ENCODE assay signal across 27 cellular contexts in the genomic region with DNA sequence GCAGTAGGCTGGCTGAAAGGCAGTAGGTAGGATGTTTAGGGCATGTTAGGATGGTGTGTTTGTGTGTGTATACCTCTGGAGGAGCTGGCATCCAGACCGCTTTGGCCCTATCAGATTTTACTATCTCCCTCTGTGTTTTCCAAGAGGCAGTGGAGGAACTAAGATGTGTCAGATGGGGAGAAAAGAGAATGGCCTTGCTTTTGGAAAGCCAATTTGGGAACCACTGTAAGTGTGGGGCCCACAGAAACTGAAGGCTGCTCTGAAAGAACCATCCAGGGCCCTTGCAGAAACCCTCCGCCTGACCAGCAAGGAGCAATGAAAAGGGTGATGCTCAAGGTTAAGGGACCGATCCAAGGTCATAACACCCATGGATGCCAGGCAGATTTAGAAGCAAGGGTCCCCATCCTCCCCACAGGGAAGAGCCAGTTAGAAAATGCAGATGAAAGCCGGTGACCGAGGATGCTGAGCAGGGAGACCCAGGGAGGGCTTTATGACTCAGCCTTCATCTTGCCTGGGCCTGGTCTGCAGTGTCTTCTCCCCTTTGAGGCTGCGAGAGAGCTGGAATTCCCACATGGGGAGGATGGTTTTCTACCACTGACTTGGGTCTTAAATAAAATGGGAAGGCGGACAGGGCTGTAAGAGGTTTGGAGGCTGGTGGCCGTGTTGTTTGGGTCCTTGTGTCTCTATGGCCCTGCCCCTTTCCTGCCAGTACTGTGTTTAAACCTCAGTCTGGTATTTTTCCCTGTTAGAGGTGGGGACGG.
"Had no signal": no experiment of that assay in that cellular context is flagged by ENCODE, and none has a peak within 500 bp of the region (broad histone marks: within the 10 kb centered on the region; RNA-seq: fewer than 3 reads in every experiment).

No MANE protein-coding gene starts in this region.

- H3K4me3 Mint-ChIP-seq: activated CD4-positive, alpha-beta memory T cell treated with anti-CD3 and anti-CD28 coated beads for 36 hours; activated CD4-positive, alpha-beta T cell treated with anti-CD3 and anti-CD28 coated beads, Interleukin-2, amount 10 ng/mL, durations not matched to agents 24 days and 14 days; activated T-cell treated with anti-CD3 and anti-CD28 coated beads, Interleukin-2, amount 50 U/mL, for 4 hours; activated T-helper 17 cell treated with anti-CD3 and anti-CD28 coated beads, Interleukin-2, amount 50 U/mL, for 72 hours; mesothelial cell of epicardium; naive B cell; stimulated activated memory B cell treated with anti-CD40 and anti-IgM and Interleukin-4, amounts not matched to agents 10 μg/mL and 1 μg/mL and 100 μg/mL, for 72 hours; stimulated activated naive CD8-positive, alpha-beta T cell treated with anti-CD3 and anti-CD28 coated beads, Interleukin-15, amount 100 ng/mL, for 72 hours; T-helper 2 cell treated with Interferon-gamma antibody and Interleukin-4, amounts not matched to agents 5 μg/mL and 100 μg/mL, for 36 hours had no signal

- ATAC-seq: activated CD4-positive, CD25-positive, alpha-beta regulatory T cell treated with anti-CD3 and anti-CD28 coated beads, Interleukin-2, amount 50 U/mL, for 24 hours; activated T-cell treated with anti-CD3 and anti-CD28 coated beads, Interleukin-2, amount 50 U/mL, for 4 hours; activated T-helper 17 cell treated with anti-CD3 and anti-CD28 coated beads, Interleukin-2, amount 50 U/mL, for 72 hours; heart left ventricle; sciatic nerve; stimulated activated memory B cell treated with anti-CD40 and anti-IgM and Interleukin-4, amounts not matched to agents 10 μg/mL and 1 μg/mL and 100 μg/mL, for 72 hours; stimulated activated naive CD8-positive, alpha-beta T cell treated with anti-CD3 and anti-CD28 coated beads, Interleukin-15, amount 100 ng/mL, for 72 hours had no signal

- H3K36me3 ChIP-seq: brain microvascular endothelial cell, heart left ventricle, upper lobe of left lung had no signal

- H3K27me3 ChIP-seq: brain microvascular endothelial cell, heart left ventricle, upper lobe of left lung had no signal

- H3K36me3 Mint-ChIP-seq: activated CD4-positive, alpha-beta memory T cell treated with anti-CD3 and anti-CD28 coated beads for 36 hours; mesothelial cell of epicardium; naive B cell; stimulated activated memory B cell treated with anti-CD40 and anti-IgM and Interleukin-4, amounts not matched to agents 10 μg/mL and 1 μg/mL and 100 μg/mL, for 72 hours had no signal

- H3K4me1 ChIP-seq: upper lobe of left lung had no signal

- DNase-seq: activated CD4-positive, alpha-beta memory T cell treated with anti-CD3 and anti-CD28 coated beads for 36 hours; activated CD4-positive, alpha-beta T cell treated with anti-CD3 and anti-CD28 coated beads, Interleukin-2, amount 10 ng/mL, durations not matched to agents 24 days and 14 days; activated CD8-positive, alpha-beta memory T cell treated with anti-CD3 and anti-CD28 coated beads, Interleukin-2, amount 50 U/mL, for 48 hours; activated gamma-delta T cell treated with Interleukin-2 at 50 U/mL for 16 hours; activated naive CD4-positive, alpha-beta T cell treated with anti-CD3 and anti-CD28 coated beads, Interleukin-2, amount 50 U/mL, for 16 hours; activated T-cell treated with anti-CD3 and anti-CD28 coated beads, Interleukin-2, amount 50 U/mL, for 4 hours; amniotic stem cell; brain microvascular endothelial cell; cortex of kidney; foreskin fibroblast; heart left ventricle; islet precursor cell; naive B cell; posterior cingulate gyrus; stimulated activated CD4-positive, alpha-beta T cell treated with anti-CD3 and anti-CD28 coated beads, Interleukin-12 subunit alpha, Interleukin-12 subunit beta, amount 100 ng/mL, for 4 hours; stimulated activated CD4-positive, alpha-beta T cell treated with anti-CD3 and anti-CD28 coated beads, Interleukin-4, amount 100 ng/mL, for 1 hour; stimulated activated naive CD8-positive, alpha-beta T cell treated with anti-CD3 and anti-CD28 coated beads, Interleukin-15, amount 100 ng/mL, for 72 hours; substantia nigra; T-helper 1 cell; upper lobe of left lung had no signal

- H3K27ac Mint-ChIP-seq: activated CD4-positive, alpha-beta memory T cell treated with anti-CD3 and anti-CD28 coated beads for 36 hours; activated CD4-positive, alpha-beta T cell treated with anti-CD3 and anti-CD28 coated beads, Interleukin-2, amount 10 ng/mL, durations not matched to agents 24 days and 14 days; activated T-helper 17 cell treated with anti-CD3 and anti-CD28 coated beads, Interleukin-2, amount 50 U/mL, for 72 hours; mesothelial cell of epicardium; stimulated activated memory B cell treated with anti-CD40 and anti-IgM and Interleukin-4, amounts not matched to agents 10 μg/mL and 1 μg/mL and 100 μg/mL, for 72 hours; stimulated activated naive CD8-positive, alpha-beta T cell treated with anti-CD3 and anti-CD28 coated beads, Interleukin-15, amount 100 ng/mL, for 72 hours; T-helper 2 cell treated with Interferon-gamma antibody and Interleukin-4, amounts not matched to agents 5 μg/mL and 100 μg/mL, for 36 hours had no signal

- H3K4me3 ChIP-seq: heart left ventricle, skin epidermis, upper lobe of left lung had no signal

- H3K9me3 Mint-ChIP-seq: activated CD4-positive, alpha-beta memory T cell treated with anti-CD3 and anti-CD28 coated beads for 36 hours; activated CD4-positive, alpha-beta T cell treated with anti-CD3 and anti-CD28 coated beads, Interleukin-2, amount 10 ng/mL, durations not matched to agents 24 days and 14 days; activated T-cell treated with anti-CD3 and anti-CD28 coated beads, Interleukin-2, amount 50 U/mL, for 4 hours; activated T-helper 17 cell treated with anti-CD3 and anti-CD28 coated beads, Interleukin-2, amount 50 U/mL, for 72 hours; stimulated activated memory B cell treated with anti-CD40 and anti-IgM and Interleukin-4, amounts not matched to agents 10 μg/mL and 1 μg/mL and 100 μg/mL, for 72 hours; stimulated activated naive CD8-positive, alpha-beta T cell treated with anti-CD3 and anti-CD28 coated beads, Interleukin-15, amount 100 ng/mL, for 72 hours; T-helper 2 cell treated with Interferon-gamma antibody and Interleukin-4, amounts not matched to agents 5 μg/mL and 100 μg/mL, for 36 hours had no signal

- H3K27ac ChIP-seq: brain microvascular endothelial cell, heart left ventricle, skin epidermis, upper lobe of left lung had no signal

- H3K4me1 Mint-ChIP-seq: activated CD4-positive, alpha-beta T cell treated with anti-CD3 and anti-CD28 coated beads, Interleukin-2, amount 10 ng/mL, durations not matched to agents 24 days and 14 days; activated T-helper 17 cell treated with anti-CD3 and anti-CD28 coated beads, Interleukin-2, amount 50 U/mL, for 72 hours; stimulated activated memory B cell treated with anti-CD40 and anti-IgM and Interleukin-4, amounts not matched to agents 10 μg/mL and 1 μg/mL and 100 μg/mL, for 72 hours; stimulated activated naive CD8-positive, alpha-beta T cell treated with anti-CD3 and anti-CD28 coated beads, Interleukin-15, amount 100 ng/mL, for 72 hours had no signal
